In the genomic region with DNA sequence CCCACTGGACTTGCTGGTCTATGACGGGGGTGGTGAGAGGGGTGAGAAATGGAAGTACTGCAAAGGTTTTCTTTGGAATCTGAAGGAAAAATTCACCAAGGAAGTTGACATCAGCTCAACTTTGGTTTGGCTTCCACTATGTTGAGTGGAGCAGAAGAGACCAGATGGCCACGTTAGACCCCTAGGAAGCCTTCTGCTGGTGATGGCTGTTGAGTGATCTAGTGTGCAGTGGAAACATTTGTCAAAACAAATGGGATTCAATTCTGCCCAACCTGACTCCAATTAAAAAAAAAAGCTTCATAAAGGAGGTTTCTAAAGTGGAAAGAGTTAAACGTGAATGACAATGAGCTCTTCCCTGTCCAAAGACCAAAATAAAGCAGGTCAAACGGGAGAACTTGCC, we compare ENCODE assay signal across 15 cellular contexts. TPM values are rescaled to one million over a fixed set of nuclear protein-coding genes. Genes with fewer than 3 reads are reported as not detected.
DNase-seq lines count a peak whose midpoint lies in the region; ATAC-seq and TF ChIP-seq lines count a peak whose summit lies in the region.
"Had no signal": no experiment of that assay in that cellular context is flagged by ENCODE, and none has a peak within 500 bp of the region (broad histone marks: within the 10 kb centered on the region; RNA-seq: fewer than 3 reads in every experiment).

No MANE protein-coding gene starts in this region.

- peak overlapping the region; percentile 42 for H3K27ac Mint-ChIP-seq in memory B cell
- H3K27ac Mint-ChIP-seq in natural killer cell: no peak overlapping the region
- H3K27ac Mint-ChIP-seq: CD4-positive, alpha-beta T cell had no signal

- H3K27me3 Mint-ChIP-seq in memory B cell (no peaks in the 10 kb centered on the region), natural killer cell (ENCODE audit: low read depth in 2 of 2) (no peaks in the 10 kb centered on the region)
- H3K27me3 Mint-ChIP-seq: CD4-positive, alpha-beta T cell had no signal

- H3K36me3 Mint-ChIP-seq in memory B cell: peaks cover 27% of the 10 kb centered on the region
- no peaks in the 10 kb centered on the region for H3K36me3 Mint-ChIP-seq in natural killer cell

- H3K4me1 Mint-ChIP-seq in memory B cell (peaks cover 45% of the 10 kb centered on the region), natural killer cell (peaks cover 18 to 42% of the 10 kb centered on the region in 2 donors)

- peak; percentile 1 for DNase-seq in DMS 273 treated with DMSO at 0.1 percent for 48 hours (lab: John Stamatoyannopoulos, UW)
- no peak for DNase-seq in DMS 273 (lab: John Stamatoyannopoulos, UW; ENCODE audit: unreplicated experiment)
- DNase-seq in NCI-H1694 (lab: John Stamatoyannopoulos, UW): peak; percentile 22
- DNase-seq in cerebellum (ENCODE audit: low spot score): peak; percentile 63
- DNase-seq in memory B cell (ENCODE audit: low spot score in 2 of 2): no peak
- DNase-seq in natural killer cell: no peak
- DNase-seq in NCI-H2081 treated with DMSO at 0.1 percent for 48 hours (lab: John Stamatoyannopoulos, UW): no peak
- DNase-seq: AML-193; Caco-2; CD4-positive, alpha-beta T cell; DMS79 treated with DMSO at 0.1 percent for 48 hours; GM23248; IMR-90 had no signal

- no peak overlapping the region for H3K4me3 Mint-ChIP-seq in memory B cell
- no peak overlapping the region for H3K4me3 Mint-ChIP-seq in natural killer cell
- H3K4me3 Mint-ChIP-seq: CD4-positive, alpha-beta T cell had no signal

- TF ChIP-seq CTCF in natural killer cell (IDR thresholded peaks at IDR 0.05): no peak

- no peaks in the 10 kb centered on the region for H3K9me3 Mint-ChIP-seq in memory B cell
- H3K9me3 Mint-ChIP-seq in natural killer cell: no peaks in the 10 kb centered on the region
- H3K9me3 Mint-ChIP-seq: CD4-positive, alpha-beta T cell had no signal

- intact Hi-C loops in natural killer cell (cut with micrococcal nuclease): no loop called here

- no peak for ATAC-seq in memory B cell (ENCODE audit: low read depth)
- no peak for ATAC-seq in natural killer cell
- no peak for ATAC-seq in HG02623 (IDR thresholded peaks at IDR 0.05; ENCODE audit: unreplicated experiment)
- ATAC-seq: A549 had no signal

RNA-seq across cellular contexts. Expression of a gene that starts 25.7 kb away (rescaled TPM):
- total RNA-seq in cerebellum (38.7 TPM), natural killer cell (10 to 100 TPM; 45.4 to 61.0 (median 45.7) TPM)

Comparison
In these comparisons a context has a peak if more than half of its experiments do, and no peak if none do; other contexts are left out.
1. DNase-seq: peak in DMS 273 treated with DMSO at 0.1 percent for 48 hours (single experiment), NCI-H1694 (single experiment) and cerebellum (single experiment); none in DMS 273 (single experiment), memory B cell (0 of 2), natural killer cell (single experiment) and NCI-H2081 treated with DMSO at 0.1 percent for 48 hours (single experiment).